Comparison of ENCODE assay signal across 24 cellular contexts in genomic region chr22:24083361-24083760, GRCh38.
"Had no signal": no experiment of that assay in that cellular context is flagged by ENCODE, and none has a peak within 500 bp of the region (broad histone marks: within the 10 kb centered on the region; RNA-seq: fewer than 3 reads in every experiment).

No MANE protein-coding gene starts in this region.

- H3K4me1 ChIP-seq: colonic mucosa, esophagus muscularis mucosa, esophagus squamous epithelium, foreskin keratinocyte, gastroesophageal sphincter had no signal

- ATAC-seq: effector memory CD8-positive, alpha-beta T cell; esophagus mucosa; foreskin keratinocyte; gastroesophageal sphincter; heart left ventricle; heart right ventricle had no signal

- H3K4me3 ChIP-seq: colonic mucosa, coronary artery, dorsolateral prefrontal cortex, esophagus muscularis mucosa, esophagus squamous epithelium, gastroesophageal sphincter, heart left ventricle, heart right ventricle had no signal

- H3K27me3 Mint-ChIP-seq: dendritic cell treated with granulocyte-macrophage colony-stimulating factor and Interleukin-4, amounts not matched to agents 40 ng/mL and 50 ng/mL, for 4 days; effector memory CD8-positive, alpha-beta T cell had no signal

- DNase-seq: colonic mucosa; cortex of kidney; dermis blood vessel endothelial cell; effector CD4-positive, alpha-beta T cell; effector CD8-positive, alpha-beta T cell; effector memory CD4-positive, alpha-beta T cell; effector memory CD8-positive, alpha-beta T cell; endodermal cell; erythroblast; esophagus squamous epithelium; foreskin fibroblast; foreskin keratinocyte; foreskin melanocyte; glutamatergic neuron; head of caudate nucleus; heart left ventricle; heart right ventricle had no signal

- H3K27ac ChIP-seq: colonic mucosa, coronary artery, dorsolateral prefrontal cortex, epithelial cell of prostate, esophagus muscularis mucosa, esophagus squamous epithelium, foreskin keratinocyte, gastroesophageal sphincter, heart left ventricle, heart right ventricle had no signal

- H3K9me3 ChIP-seq: colonic mucosa, esophagus muscularis mucosa, esophagus squamous epithelium, gastroesophageal sphincter, heart left ventricle, heart right ventricle had no signal

- H3K27me3 ChIP-seq: colonic mucosa, dorsolateral prefrontal cortex, esophagus muscularis mucosa, esophagus squamous epithelium, foreskin keratinocyte, gastroesophageal sphincter, heart left ventricle, heart right ventricle had no signal

- H3K9me3 Mint-ChIP-seq: dendritic cell treated with granulocyte-macrophage colony-stimulating factor and Interleukin-4, amounts not matched to agents 40 ng/mL and 50 ng/mL, for 4 days; effector memory CD8-positive, alpha-beta T cell; endodermal cell had no signal

- H3K4me3 Mint-ChIP-seq: dendritic cell treated with granulocyte-macrophage colony-stimulating factor and Interleukin-4, amounts not matched to agents 40 ng/mL and 50 ng/mL, for 4 days; effector memory CD8-positive, alpha-beta T cell; endodermal cell had no signal

- H3K27ac Mint-ChIP-seq: dendritic cell treated with granulocyte-macrophage colony-stimulating factor and Interleukin-4, amounts not matched to agents 40 ng/mL and 50 ng/mL, for 4 days; effector memory CD8-positive, alpha-beta T cell; endodermal cell had no signal
